ENCODE assay signal across 14 cellular contexts in genomic region chr5:143618146-143618545, GRCh38.
A peak's percentile ranks its signal among the peaks of the same experiment; 100 is the strongest.
DNase-seq lines count a peak whose midpoint lies in the region; ATAC-seq and TF ChIP-seq lines count a peak whose summit lies in the region.
"Had no signal": no experiment of that assay in that cellular context is flagged by ENCODE, and none has a peak within 500 bp of the region (broad histone marks: within the 10 kb centered on the region; RNA-seq: fewer than 3 reads in every experiment).

No MANE protein-coding gene starts in this region.

- H3K4me1 ChIP-seq in psoas muscle: peaks cover 12% of the 10 kb centered on the region
- H3K4me1 ChIP-seq: HAP-1 had no signal

- no peaks in the 10 kb centered on the region for H3K27me3 ChIP-seq in psoas muscle (ENCODE audit: insufficient read depth in 3 of 3, low read length in 2 of 3)
- H3K27me3 ChIP-seq: BLaER1 treated with 17β-estradiol and CSF1 and Interleukin-3, amounts not matched to agents 10 nM and 100 nM had no signal

- H3K27ac ChIP-seq in psoas muscle: no peak overlapping the region
- H3K27ac ChIP-seq: BLaER1 treated with 17β-estradiol and CSF1 and Interleukin-3, amounts not matched to agents 10 nM and 100 nM had no signal

- no peaks in the 10 kb centered on the region for H3K9me3 ChIP-seq in psoas muscle
- H3K9me3 ChIP-seq: HAP-1 had no signal

- H3K4me3 ChIP-seq in psoas muscle: peak overlapping the region; percentile 2
- H3K4me3 ChIP-seq: BLaER1 treated with 17β-estradiol and CSF1 and Interleukin-3, amounts not matched to agents 10 nM and 100 nM; HAP-1 had no signal

- TF ChIP-seq CTCF in psoas muscle (IDR thresholded peaks at IDR 0.05): no peak

- H3K36me3 ChIP-seq in psoas muscle (ENCODE audit: insufficient read depth in 1 of 2, low read depth in 1 of 2): no peaks in the 10 kb centered on the region
- H3K36me3 ChIP-seq: HAP-1 had no signal

- DNase-seq in NCI-H1417 (lab: John Stamatoyannopoulos, UW): peak in 2 of 3 experiments; percentile 2 to 71
- no peak for DNase-seq in NCI-H1417 treated with DMSO at 0.1 percent for 48 hours (lab: John Stamatoyannopoulos, UW)
- peak; percentile 73 for DNase-seq in LHCN-M2 (ENCODE audit: low read depth)
- DNase-seq in NCI-H82 treated with DMSO at 0.1 percent for 48 hours (lab: John Stamatoyannopoulos, UW; ENCODE audit: unreplicated experiment): peak; percentile 20
- no peak for DNase-seq in psoas muscle
- DNase-seq in T-helper 2 cell: no peak
- no peak for DNase-seq in NCI-H1436 (lab: John Stamatoyannopoulos, UW)
- DNase-seq: ACHN; CD4-positive, CD25-positive, alpha-beta regulatory T cell; DND-41; GDM1 had no signal

- ATAC-seq in psoas muscle (peak; percentile 33 to 82 (median 72)), GM18519 (IDR thresholded peaks at IDR 0.05; ENCODE audit: low FRiP score, unreplicated experiment) (no peak)

- WGBS in psoas muscle, 3 donors: 18 to 28% (median 26%) methylated on average over 6 of the region's 6 CpGs

- intact Hi-C loops in psoas muscle (cut with DNase I): no loop called here

Comparison
In these comparisons a context has a peak if more than half of its experiments do, and no peak if none do; other contexts are left out.
1. DNase-seq: peak in NCI-H1417 (2 of 3), LHCN-M2 (single experiment) and NCI-H82 treated with DMSO at 0.1 percent for 48 hours (single experiment); none in NCI-H1417 treated with DMSO at 0.1 percent for 48 hours (single experiment), psoas muscle (0 of 2), T-helper 2 cell (0 of 5) and NCI-H1436 (single experiment).